1 cellular context compared by ENCODE assay signal in genomic region chr16:25372716-25373115, GRCh38.
A peak's percentile ranks its signal among the peaks of the same experiment; 100 is the strongest.
TF ChIP-seq lines count a peak whose summit lies in the region.

No MANE protein-coding gene starts in this region.

TF ChIP-seq in HepG2, 621 proteins besides CTCF, POLR2A, EP300 and RAD21:
- TF ChIP-seq ZNF260 (CRISPR knock-in tag; IDR thresholded peaks at IDR 0.05; ENCODE audit: borderline replicate concordance, low read depth), result no peak
- TF ChIP-seq ATF4 (CRISPR knock-in tag; IDR thresholded peaks at IDR 0.05), result no peak
- no peak for TF ChIP-seq FOSL2 (CRISPR knock-in tag; IDR thresholded peaks at IDR 0.05)
- no peak for TF ChIP-seq MED8 (CRISPR knock-in tag; IDR thresholded peaks at IDR 0.05; ENCODE audit: insufficient replicate concordance)
- TF ChIP-seq NFAT5 (CRISPR knock-in tag; IDR thresholded peaks at IDR 0.05), result no peak
- peak; percentile 21; the same call in 1 of the 2 replicates for TF ChIP-seq STAG1 (CRISPR knock-in tag; IDR thresholded peaks at IDR 0.05)
